In the genomic region with DNA sequence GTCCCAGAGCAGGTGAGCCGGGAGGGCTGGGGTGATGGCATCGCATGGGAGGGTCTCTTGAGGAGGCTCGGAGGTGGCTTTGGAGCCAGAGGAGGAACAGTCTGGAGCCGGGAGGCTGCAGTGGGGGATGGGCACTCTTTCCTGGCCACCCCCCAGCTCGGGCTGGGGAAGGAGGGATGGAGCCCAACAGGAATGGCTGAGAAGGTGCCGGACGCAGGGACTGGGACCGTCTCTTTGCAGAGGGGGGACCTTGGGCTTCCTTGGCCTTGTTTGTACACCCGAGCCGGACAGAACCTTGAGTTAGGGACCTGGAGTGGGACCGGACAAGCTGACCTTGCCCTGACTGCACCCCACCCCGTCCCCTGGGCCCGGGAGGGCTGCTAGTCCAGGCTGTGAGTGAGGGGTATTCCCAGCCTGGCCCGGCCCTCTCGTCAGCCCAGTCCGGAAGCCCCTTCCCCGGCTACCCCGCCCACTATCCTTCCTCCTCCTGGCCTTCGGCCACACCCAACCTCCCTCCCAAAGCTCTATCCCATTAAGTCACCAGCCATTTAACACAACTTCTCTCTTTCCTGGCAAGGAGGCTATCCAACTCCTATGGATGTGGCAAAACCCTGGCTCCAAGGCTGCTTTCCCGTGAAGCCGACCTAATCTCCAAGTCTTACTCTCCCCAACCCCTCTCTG, we compare ENCODE assay signal across 8 cellular contexts. TPM values are rescaled to one million over a fixed set of nuclear protein-coding genes. Genes with fewer than 3 reads are reported as not detected.
DNase-seq lines count a peak whose midpoint lies in the region; ATAC-seq and TF ChIP-seq lines count a peak whose summit lies in the region.

No MANE protein-coding gene starts in this region.

- DNase-seq in GM03348 (ENCODE audit: low spot score) (peak; percentile 71), smooth muscle cell (lab: John Stamatoyannopoulos, UW; ENCODE audit: unreplicated experiment) (peak; percentile 40), erythroblast (lab: John Stamatoyannopoulos, UW) (no peak), T-helper 9 cell (no peak), DMS53 treated with DMSO at 0.1 percent for 48 hours (lab: John Stamatoyannopoulos, UW; ENCODE audit: unreplicated experiment) (no peak)
- no peak for DNase-seq in activated naive CD8-positive, alpha-beta T cell treated with anti-CD3 and anti-CD28 coated beads, Interleukin-2, amount 10 ng/mL, durations not matched to agents 7 days and 5 days
- no peak for DNase-seq in stimulated activated CD4-positive, alpha-beta T cell treated with anti-CD3 and anti-CD28 coated beads, Interleukin-4, amount 100 ng/mL, for 1 hour

- H3K4me1 ChIP-seq in iPS-18a (ENCODE audit: control insufficient read depth, low read depth, low read length) (no peaks in the 10 kb centered on the region), smooth muscle cell (ENCODE audit: low read depth) (peaks cover 8% of the 10 kb centered on the region)

- H4K20me1 ChIP-seq in smooth muscle cell (ENCODE audit: low read depth): no peaks in the 10 kb centered on the region

- H3K4me2 ChIP-seq in smooth muscle cell: peak overlapping the region; percentile 86

- no peaks in the 10 kb centered on the region for H3K9me3 Mint-ChIP-seq in activated naive CD8-positive, alpha-beta T cell treated with anti-CD3 and anti-CD28 coated beads, Interleukin-2, amount 10 ng/mL, durations not matched to agents 7 days and 5 days

- WGBS in smooth muscle cell (ENCODE audit: low lambda C conversion rate): 23% methylated on average over 17 of the region's 21 CpGs

- H3K4me3 Mint-ChIP-seq in activated naive CD8-positive, alpha-beta T cell treated with anti-CD3 and anti-CD28 coated beads, Interleukin-2, amount 10 ng/mL, durations not matched to agents 7 days and 5 days: peak overlapping the region; percentile 18

- peaks cover 10% of the 10 kb centered on the region for H3K4me1 Mint-ChIP-seq in activated naive CD8-positive, alpha-beta T cell treated with anti-CD3 and anti-CD28 coated beads, Interleukin-2, amount 10 ng/mL, durations not matched to agents 7 days and 5 days

- TF ChIP-seq POLR2A in erythroblast (IDR thresholded peaks at IDR 0.05; ENCODE audit: low read length): no peak

- H3K4me3 ChIP-seq in iPS-18a (ENCODE audit: low read length) (peak overlapping the region; percentile 51), smooth muscle cell (peak overlapping the region; percentile 65)

- H3K36me3 Mint-ChIP-seq in activated naive CD8-positive, alpha-beta T cell treated with anti-CD3 and anti-CD28 coated beads, Interleukin-2, amount 10 ng/mL, durations not matched to agents 7 days and 5 days: peaks cover 4% of the 10 kb centered on the region

- H3K27me3 ChIP-seq in iPS-18a (ENCODE audit: control insufficient read depth, insufficient read depth, low read length) (peaks cover 15% of the 10 kb centered on the region), smooth muscle cell (ENCODE audit: low read depth) (no peaks in the 10 kb centered on the region)

- H2AFZ ChIP-seq in smooth muscle cell (ENCODE audit: low read depth): peak overlapping the region; percentile 63

- H3K27me3 Mint-ChIP-seq in activated naive CD8-positive, alpha-beta T cell treated with anti-CD3 and anti-CD28 coated beads, Interleukin-2, amount 10 ng/mL, durations not matched to agents 7 days and 5 days: no peaks in the 10 kb centered on the region

- TF ChIP-seq CTCF in smooth muscle cell (IDR thresholded peaks at IDR 0.05; ENCODE audit: borderline replicate concordance, insufficient read depth, poor library complexity, severe bottlenecking): no peak

- no peaks in the 10 kb centered on the region for H3F3A ChIP-seq in smooth muscle cell (ENCODE audit: low read depth)

- H3K9me3 ChIP-seq in iPS-18a (ENCODE audit: control insufficient read depth, low read depth, low read length) (no peaks in the 10 kb centered on the region), smooth muscle cell (replicated peaks; ENCODE audit: low read depth) (no peaks in the 10 kb centered on the region)

- H3K27ac Mint-ChIP-seq in activated naive CD8-positive, alpha-beta T cell treated with anti-CD3 and anti-CD28 coated beads, Interleukin-2, amount 10 ng/mL, durations not matched to agents 7 days and 5 days: no peak overlapping the region

- no peak for ATAC-seq in activated naive CD8-positive, alpha-beta T cell treated with anti-CD3 and anti-CD28 coated beads, Interleukin-2, amount 10 ng/mL, durations not matched to agents 7 days and 5 days (ENCODE audit: low read depth)

- no peaks in the 10 kb centered on the region for H3K79me2 ChIP-seq in smooth muscle cell (ENCODE audit: low read depth)

- POLR2A ChIA-PET in activated naive CD8-positive, alpha-beta T cell treated with anti-CD3 and anti-CD28 coated beads, Interleukin-2, amount 10 ng/mL, durations not matched to agents 7 days and 5 days (lab: Charles Lee): no interaction called here

- H3K9ac ChIP-seq in iPS-18a (ENCODE audit: low read length) (no peak overlapping the region), smooth muscle cell (ENCODE audit: low read depth) (no peak overlapping the region)

- H3K36me3 ChIP-seq in iPS-18a (ENCODE audit: control insufficient read depth, low read depth, low read length) (peaks cover 6% of the 10 kb centered on the region), smooth muscle cell (ENCODE audit: low read depth) (no peaks in the 10 kb centered on the region)

- H3K27ac ChIP-seq in iPS-18a (ENCODE audit: low read length) (no peak overlapping the region), smooth muscle cell (ENCODE audit: low read depth) (peak overlapping the region; percentile 43)

RNA-seq across cellular contexts. Expression of gene TBXA2R, which starts 0.9 kb away (rescaled TPM):
- 1 to 10 TPM; 1.7 to 2.1 TPM for total RNA-seq in activated naive CD8-positive, alpha-beta T cell treated with anti-CD3 and anti-CD28 coated beads, Interleukin-2, amount 10 ng/mL, durations not matched to agents 7 days and 5 days
- 1.1 and 1.7 TPM in 2 replicates for total RNA-seq in smooth muscle cell
- 9.3 and 9.4 TPM in 2 replicates for polyA plus RNA-seq in smooth muscle cell

RNA-seq across cellular contexts. Expression of gene CACTIN, which starts 19.1 kb away (rescaled TPM):
- total RNA-seq in activated naive CD8-positive, alpha-beta T cell treated with anti-CD3 and anti-CD28 coated beads, Interleukin-2, amount 10 ng/mL, durations not matched to agents 7 days and 5 days: 10 to 100 TPM; 36.8 to 40.8 TPM
- 16.7 and 17.5 TPM in 2 replicates for total RNA-seq in smooth muscle cell
- 17.3 and 22.5 TPM in 2 replicates for polyA plus RNA-seq in smooth muscle cell

RNA-seq across cellular contexts. Expression of gene GIPC3, which starts 22.3 kb away (rescaled TPM):
- total RNA-seq in activated naive CD8-positive, alpha-beta T cell treated with anti-CD3 and anti-CD28 coated beads, Interleukin-2, amount 10 ng/mL, durations not matched to agents 7 days and 5 days: 1 to 10 TPM; 1.4 to 1.5 TPM
- total RNA-seq in smooth muscle cell: 0.13 and 0.27 TPM in 2 replicates
- 0.86 and 0.96 TPM in 2 replicates for polyA plus RNA-seq in smooth muscle cell

RNA-seq across cellular contexts. Expression of gene HMG20B, which starts 34.8 kb away (rescaled TPM):
- total RNA-seq in activated naive CD8-positive, alpha-beta T cell treated with anti-CD3 and anti-CD28 coated beads, Interleukin-2, amount 10 ng/mL, durations not matched to agents 7 days and 5 days: 10 to 100 TPM; 58.5 to 59.5 TPM
- 86.3 and 109 TPM in 2 replicates for total RNA-seq in smooth muscle cell
- 120 and 128 TPM in 2 replicates for polyA plus RNA-seq in smooth muscle cell

RNA-seq across cellular contexts. Expression of gene MFSD12, which starts 50.2 kb away (rescaled TPM):
- total RNA-seq in activated naive CD8-positive, alpha-beta T cell treated with anti-CD3 and anti-CD28 coated beads, Interleukin-2, amount 10 ng/mL, durations not matched to agents 7 days and 5 days: 10 to 100 TPM; 84.5 to 90.8 TPM
- total RNA-seq in smooth muscle cell: 26.8 and 56.0 TPM in 2 replicates
- polyA plus RNA-seq in smooth muscle cell: 73.8 and 93.9 TPM in 2 replicates

Comparison
In these comparisons a context has a peak if more than half of its experiments do, and no peak if none do; other contexts are left out.
1. DNase-seq: peak in GM03348 (single experiment) and smooth muscle cell (single experiment); none in activated naive CD8-positive, alpha-beta T cell treated with anti-CD3 and anti-CD28 coated beads, Interleukin-2, amount 10 ng/mL, durations not matched to agents 7 days and 5 days (single experiment), stimulated activated CD4-positive, alpha-beta T cell treated with anti-CD3 and anti-CD28 coated beads, Interleukin-4, amount 100 ng/mL, for 1 hour (single experiment), erythroblast (0 of 2), T-helper 9 cell (single experiment) and DMS53 treated with DMSO at 0.1 percent for 48 hours (single experiment).